17 cellular contexts compared by ENCODE assay signal in the genomic region with DNA sequence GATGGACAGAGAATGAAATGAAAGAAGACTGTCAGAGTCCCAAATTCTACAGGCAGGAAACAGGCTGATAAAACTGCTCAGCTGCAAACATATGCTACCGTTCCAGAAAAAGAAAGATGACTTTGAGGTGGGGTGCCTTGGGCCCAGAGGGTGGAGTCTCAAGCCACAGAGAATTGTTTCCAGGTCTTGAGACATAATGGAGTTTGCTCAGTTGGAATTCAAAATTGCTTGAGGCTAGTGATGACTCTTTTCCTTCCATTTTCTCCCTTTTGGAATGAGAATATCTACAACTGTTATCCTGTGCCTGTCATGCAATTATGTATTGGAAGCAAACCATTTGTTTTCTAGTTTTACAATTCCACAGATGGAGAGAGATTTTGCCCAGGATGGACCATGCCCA. TPM values are rescaled to one million over a fixed set of nuclear protein-coding genes. Genes with fewer than 3 reads are reported as not detected.
A peak's percentile ranks its signal among the peaks of the same experiment; 100 is the strongest.
DNase-seq lines count a peak whose midpoint lies in the region; ATAC-seq and TF ChIP-seq lines count a peak whose summit lies in the region.
"Had no signal": no experiment of that assay in that cellular context is flagged by ENCODE, and none has a peak within 500 bp of the region (broad histone marks: within the 10 kb centered on the region; RNA-seq: fewer than 3 reads in every experiment).

No MANE protein-coding gene starts in this region.

- H3K9ac ChIP-seq in endodermal cell (ENCODE audit: extremely low read depth, low read length, poor library complexity, severe bottlenecking) = no peak overlapping the region

- H3K9me3 ChIP-seq in endodermal cell (ENCODE audit: control insufficient read depth, low read length) (no peaks in the 10 kb centered on the region), T-helper 17 cell (ENCODE audit: control insufficient read depth, low read length, poor library complexity, severe bottlenecking) (no peaks in the 10 kb centered on the region)

- H3K27me3 ChIP-seq in endodermal cell (ENCODE audit: control insufficient read depth, insufficient read depth, low read length, poor library complexity, severe bottlenecking) = no peaks in the 10 kb centered on the region

- H3K4me1 Mint-ChIP-seq in type B pancreatic cell (ENCODE audit: unreplicated experiment) (no peaks in the 10 kb centered on the region), endodermal cell (no peaks in the 10 kb centered on the region), T-helper 17 cell (peaks cover 3% of the 10 kb centered on the region)

- ATAC-seq in T-helper 17 cell = no peak
- ATAC-seq: HepG2, T-cell had no signal

- H3K27ac ChIP-seq in endodermal cell (ENCODE audit: low read depth, low read length) = no peak overlapping the region

- H3K27ac Mint-ChIP-seq in type B pancreatic cell (peak overlapping the region; percentile 44), endodermal cell (no peak overlapping the region), T-helper 17 cell (no peak overlapping the region)
- H3K27ac Mint-ChIP-seq: CD4-positive, CD25-positive, alpha-beta regulatory T cell; H9; T-cell had no signal

- no peak overlapping the region for H3K4me3 Mint-ChIP-seq in type B pancreatic cell
- no peak overlapping the region for H3K4me3 Mint-ChIP-seq in endodermal cell
- H3K4me3 Mint-ChIP-seq in T-helper 17 cell = no peak overlapping the region
- H3K4me3 Mint-ChIP-seq: CD4-positive, CD25-positive, alpha-beta regulatory T cell; H9; T-cell had no signal

- no peaks in the 10 kb centered on the region for H3K36me3 ChIP-seq in endodermal cell (ENCODE audit: control insufficient read depth, insufficient read depth, low read length)

- H3K4me3 ChIP-seq in epithelial cell of esophagus (ENCODE audit: low read length) (no peak overlapping the region), endodermal cell (ENCODE audit: low read length) (no peak overlapping the region)

- no peaks in the 10 kb centered on the region for H3K27me3 Mint-ChIP-seq in type B pancreatic cell
- no peaks in the 10 kb centered on the region for H3K27me3 Mint-ChIP-seq in endodermal cell (ENCODE audit: insufficient read depth)
- no peaks in the 10 kb centered on the region for H3K27me3 Mint-ChIP-seq in T-helper 17 cell

- H3K4me1 ChIP-seq in endodermal cell (ENCODE audit: control insufficient read depth, insufficient read depth, low read length) = no peaks in the 10 kb centered on the region

- H3K9me3 Mint-ChIP-seq in type B pancreatic cell = peaks cover 6% of the 10 kb centered on the region
- H3K9me3 Mint-ChIP-seq in endodermal cell = no peaks in the 10 kb centered on the region
- H3K9me3 Mint-ChIP-seq: H9, T-cell had no signal

- H3K36me3 Mint-ChIP-seq in type B pancreatic cell (no peaks in the 10 kb centered on the region), endodermal cell (ENCODE audit: low read depth) (no peaks in the 10 kb centered on the region), T-helper 17 cell (ENCODE audit: low read depth) (peaks cover 3% of the 10 kb centered on the region)
- H3K36me3 Mint-ChIP-seq: CD4-positive, CD25-positive, alpha-beta regulatory T cell; T-cell had no signal

- TF ChIP-seq CTCF in epithelial cell of esophagus (IDR thresholded peaks at IDR 0.05; ENCODE audit: insufficient read depth, low read depth, low read length, missing control alignments) (no peak), type B pancreatic cell (conservative IDR thresholded peaks at IDR 0.05) (no peak), endodermal cell (conservative IDR thresholded peaks at IDR 0.05) (no peak)

- DNase-seq in EL (peak; percentile 45), M059J (ENCODE audit: low read depth) (peak; percentile 71), epithelial cell of esophagus (ENCODE audit: low read depth) (peak; percentile 59), type B pancreatic cell (ENCODE audit: extremely low spot score, unreplicated experiment) (no peak), endodermal cell (no peak), COLO668 (lab: John Stamatoyannopoulos, UW; ENCODE audit: unreplicated experiment) (no peak), T-helper 17 cell (no peak)
- DNase-seq: Calu3; CD4-positive, CD25-positive, alpha-beta regulatory T cell; H9; Karpas-422; NCI-H1436; NCI-H2029 treated with DMSO at 0.1 percent for 48 hours; NCI-H524 treated with DMSO at 0.1 percent for 48 hours; OCI-M1; T-cell had no signal

- 80 to 94% methylated on average over 1 of the region's 1 CpG for WGBS in endodermal cell (ENCODE audit: insufficient coverage in 1 of 2, insufficient read length in 1 of 2), 2 experiments

RNA-seq across cellular contexts. Expression of a gene that starts 23.6 kb away (rescaled TPM):
- total RNA-seq in M059J (2014; rRNA removed; shearing (Covaris generic)) = 25.5 and 31.2 TPM in 2 replicates
- total RNA-seq in type B pancreatic cell (ENCODE audit: low replicate concordance) = 10.5 and 22.6 TPM in 2 replicates
- 10 to 100 TPM; 21.5 to 25.2 TPM for total RNA-seq in endodermal cell
- polyA plus RNA-seq in endodermal cell (2013, experiment 1 of 2) = 11.4 TPM
- polyA plus RNA-seq in endodermal cell (2013, experiment 2 of 2) = 10.1 TPM
- total RNA-seq in T-helper 17 cell = 1 to 10 TPM; 2.0 to 3.4 TPM

Comparison
In these comparisons a context has a peak if more than half of its experiments do, and no peak if none do; other contexts are left out.
1. DNase-seq: peak in EL (single experiment), M059J (single experiment) and epithelial cell of esophagus (single experiment); none in type B pancreatic cell (single experiment), endodermal cell (single experiment), COLO668 (single experiment) and T-helper 17 cell (0 of 3).